Comparison of ENCODE assay signal across 18 cellular contexts in the genomic region with DNA sequence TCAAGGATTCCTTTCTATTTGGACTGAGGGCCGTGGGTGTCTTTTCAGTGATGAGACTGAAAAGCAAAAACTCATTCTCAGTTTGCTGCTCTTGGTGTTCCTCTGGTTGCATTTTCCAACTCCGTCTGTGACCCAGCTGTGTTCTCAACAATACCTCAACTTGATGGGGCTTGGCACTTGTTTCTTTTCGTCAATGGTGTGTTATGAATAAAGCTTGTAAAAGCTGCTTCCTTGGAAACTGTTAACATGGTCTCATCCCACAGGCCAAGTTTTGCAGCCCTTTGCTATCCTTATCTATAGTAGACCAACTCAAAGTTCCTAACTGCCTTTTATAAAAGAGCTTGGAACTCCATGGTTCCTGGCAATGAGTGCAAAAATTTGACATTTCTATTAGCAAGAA.
A peak's percentile ranks its signal among the peaks of the same experiment; 100 is the strongest.
DNase-seq lines count a peak whose midpoint lies in the region; ATAC-seq and TF ChIP-seq lines count a peak whose summit lies in the region.
"Had no signal": no experiment of that assay in that cellular context is flagged by ENCODE, and none has a peak within 500 bp of the region (broad histone marks: within the 10 kb centered on the region; RNA-seq: fewer than 3 reads in every experiment).

No MANE protein-coding gene starts in this region.

- H3K27me3 Mint-ChIP-seq in T-helper 2 cell treated with Interferon-gamma antibody and Interleukin-4, amounts not matched to agents 5 μg/mL and 100 μg/mL, for 36 hours (ENCODE audit: low read depth): peaks cover 9% of the 10 kb centered on the region

- H3K9me3 ChIP-seq in BLaER1: peaks cover 6% of the 10 kb centered on the region; the same call in 1 of the 2 replicates
- no peaks in the 10 kb centered on the region for H3K9me3 ChIP-seq in OCI-LY7 (ENCODE audit: low read length)
- H3K9me3 ChIP-seq in heart left ventricle: no peaks in the 10 kb centered on the region
- H3K9me3 ChIP-seq in sigmoid colon: no peaks in the 10 kb centered on the region
- H3K9me3 ChIP-seq: A549, Peyer's patch had no signal

- H3K4me1 Mint-ChIP-seq in T-helper 2 cell treated with Interferon-gamma antibody and Interleukin-4, amounts not matched to agents 5 μg/mL and 100 μg/mL, for 36 hours (ENCODE audit: low read depth): peaks cover 2% of the 10 kb centered on the region

- TF ChIP-seq CTCF in OCI-LY7 (conservative IDR thresholded peaks at IDR 0.05; ENCODE audit: low read length) (no peak), heart left ventricle (IDR thresholded peaks at IDR 0.05) (no peak), sigmoid colon (IDR thresholded peaks at IDR 0.05) (no peak), dorsolateral prefrontal cortex (IDR thresholded peaks at IDR 0.05 in 54 of 56, conservative IDR thresholded peaks at IDR 0.05 in 2 of 56; ENCODE audit: low read depth in 1 of 56, partially characterized antibody in 56 of 56) (no peak)

- H3K4me1 ChIP-seq in BLaER1: peaks cover 53% of the 10 kb centered on the region
- peaks cover 71% of the 10 kb centered on the region for H3K4me1 ChIP-seq in OCI-LY7 (ENCODE audit: insufficient read depth, low read length, poor library complexity, severe bottlenecking)
- H3K4me1 ChIP-seq in heart left ventricle: peaks cover 0 to 24% (median 0%) of the 10 kb centered on the region in 12 donors
- H3K4me1 ChIP-seq in sigmoid colon: peaks cover 0 to 19% (median 16%) of the 10 kb centered on the region in 4 donors

- H3K4me2 ChIP-seq in BLaER1: peak overlapping the region; percentile 80
- H3K4me2 ChIP-seq in OCI-LY7 (ENCODE audit: low read length): peak overlapping the region; percentile 27; the same call in 1 of the 2 replicates
- H3K4me2 ChIP-seq: A549 had no signal

- H4K20me1 ChIP-seq in BLaER1 (no peaks in the 10 kb centered on the region), OCI-LY7 (ENCODE audit: insufficient read depth, low read length) (no peaks in the 10 kb centered on the region)

- peak overlapping the region; percentile 59; the same call in 1 of the 2 replicates for H2AFZ ChIP-seq in OCI-LY7 (ENCODE audit: low read length)

- H3K9me2 ChIP-seq in OCI-LY7 (ENCODE audit: insufficient read depth, low read length): no peaks in the 10 kb centered on the region

- ATAC-seq in heart left ventricle: peak in 3 of 4 donors; percentile 55 to 77 (median 69)
- ATAC-seq: A549, HCT116 had no signal

- 71 to 88% (median 81%) methylated on average over 3 of the region's 3 CpGs for WGBS in heart left ventricle, 4 donors
- WGBS in sigmoid colon, 2 donors: 42 to 71% methylated on average over 3 of the region's 3 CpGs

- H3K4me3 ChIP-seq in BLaER1 (no peak overlapping the region), OCI-LY7 (ENCODE audit: low read depth, low read length, poor library complexity, severe bottlenecking) (no peak overlapping the region), heart left ventricle (no peak overlapping the region), sigmoid colon (no peak overlapping the region), dorsolateral prefrontal cortex (no peak overlapping the region)
- H3K4me3 ChIP-seq: A549, Peyer's patch had no signal

- no peak for TF ChIP-seq EP300 in sigmoid colon (IDR thresholded peaks at IDR 0.05)

- BruUV-seq in OCI-LY7 (replicated peaks; lab: Mats Ljungman, UMichigan): no TSS peak

- H3K36me3 Mint-ChIP-seq in T-helper 2 cell treated with Interferon-gamma antibody and Interleukin-4, amounts not matched to agents 5 μg/mL and 100 μg/mL, for 36 hours (ENCODE audit: low read depth): no peaks in the 10 kb centered on the region
- H3K36me3 Mint-ChIP-seq: CD14-positive monocyte had no signal

- no peaks in the 10 kb centered on the region for H3K27me3 ChIP-seq in BLaER1
- no peaks in the 10 kb centered on the region for H3K27me3 ChIP-seq in heart left ventricle
- H3K27me3 ChIP-seq in sigmoid colon: no peaks in the 10 kb centered on the region
- H3K27me3 ChIP-seq in dorsolateral prefrontal cortex: no peaks in the 10 kb centered on the region
- H3K27me3 ChIP-seq: Peyer's patch had no signal

- CTCF ChIA-PET in OCI-LY7 (lab: Charles Lee; ENCODE audit: unreplicated experiment): interaction anchor here (1.4 kb wide), 1 partner anchor 43 kb away, joined by 3 read pairs; no protein-coding TSS in a partner anchor

- H3K36me3 ChIP-seq in BLaER1 (no peaks in the 10 kb centered on the region), OCI-LY7 (ENCODE audit: insufficient read depth, low read length) (no peaks in the 10 kb centered on the region), heart left ventricle (no peaks in the 10 kb centered on the region), sigmoid colon (no peaks in the 10 kb centered on the region)
- H3K36me3 ChIP-seq: Peyer's patch had no signal

- H3K9ac ChIP-seq in BLaER1: no peak overlapping the region

- no peak overlapping the region for H3K4me3 Mint-ChIP-seq in T-helper 2 cell treated with Interferon-gamma antibody and Interleukin-4, amounts not matched to agents 5 μg/mL and 100 μg/mL, for 36 hours
- H3K4me3 Mint-ChIP-seq: CD14-positive monocyte had no signal

- POLR2A ChIA-PET in OCI-LY7 (lab: Charles Lee): interaction anchor here (0.6 to 8.4 kb wide), 15 partner anchors 9 to 333 kb away, joined by 3 to 91 read pairs (median 4); no protein-coding TSS in a partner anchor

- TF ChIP-seq POLR2A in heart left ventricle (IDR thresholded peaks at IDR 0.05) (no peak), sigmoid colon (IDR thresholded peaks at IDR 0.05) (no peak)

- DNase-seq in OCI-LY7 (ENCODE audit: low spot score): no peak
- DNase-seq in heart left ventricle: peak in 3 of 5 donors; percentile 30 to 37 (median 30)
- DNase-seq in sigmoid colon: peak; percentile 72
- DNase-seq in T-helper 2 cell treated with Interferon-gamma antibody and Interleukin-4, amounts not matched to agents 5 μg/mL and 100 μg/mL, for 36 hours (ENCODE audit: low spot score): no peak
- DNase-seq in dorsolateral prefrontal cortex: no peak
- no peak for DNase-seq in activated CD4-positive, CD25-positive, alpha-beta regulatory T cell treated with anti-CD3 and anti-CD28 coated beads, Interleukin-2, amount 50 U/mL, for 72 hours
- DNase-seq: GF-D8, IMR-90, Karpas-422, NCI-H1105, NCI-H187, NCI-H748 treated with DMSO at 0.1 percent for 48 hours, Peyer's patch, SIG-M5 had no signal

- H3K79me2 ChIP-seq in OCI-LY7 (ENCODE audit: insufficient read depth, low read depth, low read length): no peaks in the 10 kb centered on the region

- no peaks in the 10 kb centered on the region for H3K9me3 Mint-ChIP-seq in T-helper 2 cell treated with Interferon-gamma antibody and Interleukin-4, amounts not matched to agents 5 μg/mL and 100 μg/mL, for 36 hours

- intact Hi-C loops in OCI-LY7 (cut with micrococcal nuclease; ENCODE audit: unreplicated experiment) (no loop called here), heart left ventricle (cut with DNase I) (no loop called here), sigmoid colon (cut with DNase I) (loop anchor here (5.0 kb wide), 1 partner anchor 51 kb away; no protein-coding TSS in a partner anchor), dorsolateral prefrontal cortex (cut with DNase I) (no loop called here)

- H3K27ac ChIP-seq in BLaER1: no peak overlapping the region
- H3K27ac ChIP-seq in OCI-LY7 (ENCODE audit: low read depth, low read length, poor library complexity, severe bottlenecking): no peak overlapping the region
- peak overlapping the region in 6 of 12 donors; percentile 16 to 64 (median 41) for H3K27ac ChIP-seq in heart left ventricle
- peak overlapping the region in 1 of 4 donors; percentile 39 for H3K27ac ChIP-seq in sigmoid colon
- H3K27ac ChIP-seq in dorsolateral prefrontal cortex: no peak overlapping the region
- H3K27ac ChIP-seq: Peyer's patch had no signal

- no peak overlapping the region for H3K27ac Mint-ChIP-seq in T-helper 2 cell treated with Interferon-gamma antibody and Interleukin-4, amounts not matched to agents 5 μg/mL and 100 μg/mL, for 36 hours
- H3K27ac Mint-ChIP-seq: CD14-positive monocyte had no signal

Comparison
In these comparisons a context has a peak if more than half of its experiments do, and no peak if none do; other contexts are left out.
1. DNase-seq: peak in heart left ventricle (3 of 5) and sigmoid colon (single experiment); none in OCI-LY7 (single experiment), T-helper 2 cell treated with Interferon-gamma antibody and Interleukin-4, amounts not matched to agents 5 μg/mL and 100 μg/mL, for 36 hours (single experiment), dorsolateral prefrontal cortex (0 of 10) and activated CD4-positive, CD25-positive, alpha-beta regulatory T cell treated with anti-CD3 and anti-CD28 coated beads, Interleukin-2, amount 50 U/mL, for 72 hours (single experiment).